Comparison of ENCODE assay signal across 29 cellular contexts in the genomic region with DNA sequence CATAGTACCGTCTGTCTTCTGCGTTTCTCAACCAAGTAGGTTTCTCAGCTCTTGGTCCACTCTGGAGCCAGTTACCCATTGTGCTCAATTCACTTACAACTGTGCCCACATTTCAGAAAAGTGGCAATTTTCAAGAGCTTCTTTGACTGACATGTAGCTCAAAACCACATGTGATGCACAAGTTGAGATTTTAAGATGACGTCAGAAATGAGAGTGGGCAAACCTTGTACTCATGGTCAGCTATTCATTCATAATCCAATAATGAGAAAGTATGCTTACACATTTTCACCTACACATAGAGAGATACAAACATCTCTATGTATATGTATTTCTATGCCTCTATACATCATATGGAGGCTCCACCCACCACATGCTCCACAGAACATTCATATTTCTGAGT.
"Had no signal": no experiment of that assay in that cellular context is flagged by ENCODE, and none has a peak within 500 bp of the region (broad histone marks: within the 10 kb centered on the region; RNA-seq: fewer than 3 reads in every experiment).

No MANE protein-coding gene starts in this region.

- H3K27me3 Mint-ChIP-seq: stimulated activated naive CD8-positive, alpha-beta T cell treated with anti-CD3 and anti-CD28 coated beads, Interleukin-15, amount 100 ng/mL, for 72 hours; stimulated activated naive CD8-positive, alpha-beta T cell treated with anti-CD3 and anti-CD28 coated beads, Interleukin-15, Interleukin-2, amounts not matched to agents 100 ng/mL and 50 ng/mL, for 24 hours; type B pancreatic cell had no signal

- H3K4me3 Mint-ChIP-seq: stimulated activated effector memory CD8-positive, alpha-beta T cell treated with anti-CD3 and anti-CD28 coated beads, Interleukin-12 subunit alpha, Interleukin-12 subunit beta, amount 100 ng/mL, for 72 hours; stimulated activated memory B cell treated with anti-CD40 and anti-IgM and Interleukin-4, amounts not matched to agents 10 μg/mL and 1 μg/mL and 100 μg/mL, for 72 hours; stimulated activated naive B cell treated with anti-CD40 and anti-IgM and Interleukin-4, amounts not matched to agents 10 μg/mL and 1 μg/mL and 100 μg/mL, for 72 hours; stimulated activated naive CD8-positive, alpha-beta T cell treated with anti-CD3 and anti-CD28 coated beads, Interleukin-15, amount 100 ng/mL, for 72 hours; stimulated activated naive CD8-positive, alpha-beta T cell treated with anti-CD3 and anti-CD28 coated beads, Interleukin-15, Interleukin-2, amounts not matched to agents 100 ng/mL and 50 ng/mL, for 24 hours; type B pancreatic cell had no signal

- H3K27ac Mint-ChIP-seq: stimulated activated effector memory CD8-positive, alpha-beta T cell treated with anti-CD3 and anti-CD28 coated beads, Interleukin-12 subunit alpha, Interleukin-12 subunit beta, amount 100 ng/mL, for 72 hours; stimulated activated memory B cell treated with anti-CD40 and anti-IgM and Interleukin-4, amounts not matched to agents 10 μg/mL and 1 μg/mL and 100 μg/mL, for 72 hours; stimulated activated naive B cell treated with anti-CD40 and anti-IgM and Interleukin-4, amounts not matched to agents 10 μg/mL and 1 μg/mL and 100 μg/mL, for 72 hours; stimulated activated naive CD8-positive, alpha-beta T cell treated with anti-CD3 and anti-CD28 coated beads, Interleukin-15, amount 100 ng/mL, for 72 hours; stimulated activated naive CD8-positive, alpha-beta T cell treated with anti-CD3 and anti-CD28 coated beads, Interleukin-15, Interleukin-2, amounts not matched to agents 100 ng/mL and 50 ng/mL, for 24 hours; type B pancreatic cell had no signal

- H3K36me3 Mint-ChIP-seq: stimulated activated effector memory CD8-positive, alpha-beta T cell treated with anti-CD3 and anti-CD28 coated beads, Interleukin-12 subunit alpha, Interleukin-12 subunit beta, amount 100 ng/mL, for 72 hours; stimulated activated memory B cell treated with anti-CD40 and anti-IgM and Interleukin-4, amounts not matched to agents 10 μg/mL and 1 μg/mL and 100 μg/mL, for 72 hours; stimulated activated naive B cell treated with anti-CD40 and anti-IgM and Interleukin-4, amounts not matched to agents 10 μg/mL and 1 μg/mL and 100 μg/mL, for 72 hours; type B pancreatic cell had no signal

- H3K9me3 ChIP-seq: stomach, suprapubic skin, testis, thoracic aorta, thyroid gland, tibial artery, tibial nerve, transverse colon, upper lobe of left lung, upper lobe of right lung, uterus, vagina had no signal

- H3K4me1 ChIP-seq: testis, upper lobe of left lung, upper lobe of right lung, uterus, vagina had no signal

- DNase-seq: stimulated activated CD4-positive, alpha-beta T cell treated with anti-CD3 and anti-CD28 coated beads, Interleukin-2, amount 100 ng/mL, for 48 hours; stimulated activated CD4-positive, alpha-beta T cell treated with anti-CD3 and anti-CD28 coated beads, Interleukin-4, amount 100 ng/mL, for 1 hour; stimulated activated CD4-positive, alpha-beta T cell treated with anti-CD3 and anti-CD28 coated beads, Interleukin-4, amount 100 ng/mL, for 24 hours; stimulated activated CD4-positive, alpha-beta T cell treated with anti-CD3 and anti-CD28 coated beads, Interleukin-4, amount 100 ng/mL, for 4 hours; stimulated activated CD8-positive, alpha-beta memory T cell treated with anti-CD3 and anti-CD28 coated beads, Interleukin-4, amount 100 ng/mL, for 48 hours; stimulated activated naive B cell treated with anti-CD40 and anti-IgM and Interleukin-4, amounts not matched to agents 10 μg/mL and 1 μg/mL and 100 μg/mL, for 72 hours; stimulated activated naive CD4-positive, alpha-beta T cell; stimulated activated naive CD4-positive, alpha-beta T cell treated with Interleukin-2 at 50 U/mL for 16 hours; stimulated activated naive CD8-positive, alpha-beta T cell treated with anti-CD3 and anti-CD28 coated beads, Interleukin-15, amount 100 ng/mL, for 72 hours; stimulated activated naive CD8-positive, alpha-beta T cell treated with anti-CD3 and anti-CD28 coated beads, Interleukin-15, Interleukin-2, amounts not matched to agents 100 U/mL and 50 U/mL, for 24 hours; stomach; substantia nigra; testis; thyroid gland; tibial artery; transverse colon; trophoblast cell; upper lobe of left lung; upper lobe of right lung; uterus had no signal

- H3K4me3 ChIP-seq: stomach, suprapubic skin, testis, thoracic aorta, thyroid gland, tibial artery, tibial nerve, transverse colon, upper lobe of left lung, upper lobe of right lung, uterus, vagina had no signal

- H3K4me1 Mint-ChIP-seq: stimulated activated effector memory CD8-positive, alpha-beta T cell treated with anti-CD3 and anti-CD28 coated beads, Interleukin-12 subunit alpha, Interleukin-12 subunit beta, amount 100 ng/mL, for 72 hours; stimulated activated memory B cell treated with anti-CD40 and anti-IgM and Interleukin-4, amounts not matched to agents 10 μg/mL and 1 μg/mL and 100 μg/mL, for 72 hours; stimulated activated naive CD8-positive, alpha-beta T cell treated with anti-CD3 and anti-CD28 coated beads, Interleukin-15, amount 100 ng/mL, for 72 hours had no signal

- FAIRE-seq: urothelium cell line had no signal

- H3K36me3 ChIP-seq: stomach, suprapubic skin, thoracic aorta, thyroid gland, tibial artery, tibial nerve, transverse colon, upper lobe of left lung, upper lobe of right lung, uterus, vagina had no signal

- H3K9me3 Mint-ChIP-seq: stimulated activated effector memory CD8-positive, alpha-beta T cell treated with anti-CD3 and anti-CD28 coated beads, Interleukin-12 subunit alpha, Interleukin-12 subunit beta, amount 100 ng/mL, for 72 hours; stimulated activated naive CD8-positive, alpha-beta T cell treated with anti-CD3 and anti-CD28 coated beads, Interleukin-15, amount 100 ng/mL, for 72 hours; type B pancreatic cell had no signal

- H3K27me3 ChIP-seq: stomach, suprapubic skin, testis, thyroid gland, tibial artery, tibial nerve, transverse colon, upper lobe of left lung, upper lobe of right lung, uterus, vagina had no signal

- ATAC-seq: stimulated activated effector memory CD8-positive, alpha-beta T cell treated with anti-CD3 and anti-CD28 coated beads, Interleukin-12 subunit alpha, Interleukin-12 subunit beta, amount 100 ng/mL, for 72 hours; stimulated activated memory B cell treated with anti-CD40 and anti-IgM and Interleukin-4, amounts not matched to agents 10 μg/mL and 1 μg/mL and 100 μg/mL, for 72 hours; stimulated activated naive B cell treated with anti-CD40 and anti-IgM and Interleukin-4, amounts not matched to agents 10 μg/mL and 1 μg/mL and 100 μg/mL, for 72 hours; stimulated activated naive CD8-positive, alpha-beta T cell treated with anti-CD3 and anti-CD28 coated beads, Interleukin-15, amount 100 ng/mL, for 72 hours; stimulated activated naive CD8-positive, alpha-beta T cell treated with anti-CD3 and anti-CD28 coated beads, Interleukin-15, Interleukin-2, amounts not matched to agents 100 U/mL and 50 U/mL, for 24 hours; upper lobe of right lung had no signal

- H3K27ac ChIP-seq: stomach, suprapubic skin, testis, thoracic aorta, thyroid gland, tibial artery, tibial nerve, transverse colon, upper lobe of left lung, upper lobe of right lung, uterus, vagina had no signal
